In the genomic region with DNA sequence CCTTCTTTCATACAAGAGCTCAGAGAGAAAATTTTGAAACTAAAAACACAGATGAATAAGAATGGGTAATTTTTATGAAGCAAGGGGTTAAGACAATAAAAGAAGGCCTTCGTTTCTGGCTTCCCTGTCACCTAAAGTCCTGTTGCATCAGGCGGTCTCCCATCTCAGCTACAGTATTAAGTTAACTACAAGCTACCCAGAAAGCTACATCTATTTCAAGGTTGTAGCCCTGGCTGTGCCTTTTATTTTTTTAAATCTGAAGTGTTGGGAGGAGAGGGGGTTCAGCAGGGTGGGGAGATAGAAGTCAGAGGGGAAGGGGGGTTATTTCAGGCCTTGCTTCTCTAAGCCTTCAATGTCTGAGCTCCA, we compare ENCODE assay signal across 19 cellular contexts.
DNase-seq lines count a peak whose midpoint lies in the region; ATAC-seq and TF ChIP-seq lines count a peak whose summit lies in the region.
"Had no signal": no experiment of that assay in that cellular context is flagged by ENCODE, and none has a peak within 500 bp of the region (broad histone marks: within the 10 kb centered on the region; RNA-seq: fewer than 3 reads in every experiment).

No MANE protein-coding gene starts in this region.

- H3K36me3 ChIP-seq in SJSA1 (no peaks in the 10 kb centered on the region), iPS-20b (ENCODE audit: insufficient read depth, low read depth, low read length) (no peaks in the 10 kb centered on the region), smooth muscle cell (ENCODE audit: low read depth) (no peaks in the 10 kb centered on the region)

- TF ChIP-seq CTCF in smooth muscle cell (IDR thresholded peaks at IDR 0.05; ENCODE audit: borderline replicate concordance, insufficient read depth, poor library complexity, severe bottlenecking), result no peak

- no peak for ATAC-seq in HG03378 (IDR thresholded peaks at IDR 0.05; ENCODE audit: unreplicated experiment)
- no peak for ATAC-seq in GM18907 (IDR thresholded peaks at IDR 0.05; ENCODE audit: unreplicated experiment)

- no peak overlapping the region for H3K4me3 ChIP-seq in SJSA1
- no peak overlapping the region for H3K4me3 ChIP-seq in iPS-20b (ENCODE audit: low read length)
- H3K4me3 ChIP-seq in smooth muscle cell, result no peak overlapping the region
- H3K4me3 ChIP-seq: testis had no signal

- no peaks in the 10 kb centered on the region for H4K20me1 ChIP-seq in smooth muscle cell (ENCODE audit: low read depth)

- WGBS in smooth muscle cell (ENCODE audit: low lambda C conversion rate), result 48% methylated on average over 2 of the region's 2 CpGs

- peak overlapping the region; percentile 76 for H3K4me2 ChIP-seq in smooth muscle cell

- H3K27me3 ChIP-seq in SJSA1 (replicated peaks) (no peaks in the 10 kb centered on the region), iPS-20b (ENCODE audit: insufficient read depth, low read length) (no peaks in the 10 kb centered on the region), smooth muscle cell (ENCODE audit: low read depth) (no peaks in the 10 kb centered on the region)
- H3K27me3 ChIP-seq: testis had no signal

- peaks cover 12% of the 10 kb centered on the region for H3K4me1 ChIP-seq in SJSA1 (replicated peaks)
- peaks cover 7% of the 10 kb centered on the region; the same call in 1 of the 2 replicates for H3K4me1 ChIP-seq in iPS-20b (ENCODE audit: insufficient read depth, low read length)
- peaks cover 18% of the 10 kb centered on the region for H3K4me1 ChIP-seq in smooth muscle cell (ENCODE audit: low read depth)
- H3K4me1 ChIP-seq: testis had no signal

- H3K9me3 ChIP-seq in SJSA1 (replicated peaks), result no peaks in the 10 kb centered on the region
- no peaks in the 10 kb centered on the region for H3K9me3 ChIP-seq in iPS-20b (ENCODE audit: insufficient read depth, low read depth, low read length)
- no peaks in the 10 kb centered on the region for H3K9me3 ChIP-seq in smooth muscle cell (replicated peaks; ENCODE audit: low read depth)
- H3K9me3 ChIP-seq: testis had no signal

- peak overlapping the region; percentile 26 for H2AFZ ChIP-seq in smooth muscle cell (ENCODE audit: low read depth)

- no peaks in the 10 kb centered on the region for H3K79me2 ChIP-seq in smooth muscle cell (ENCODE audit: low read depth)

- peak; percentile 45 to 50 for DNase-seq in NOMO-1 (lab: John Stamatoyannopoulos, UW; ENCODE audit: unreplicated experiment in 2 of 2)
- DNase-seq in NOMO-1 treated with dmso at 0.1 percent for 144 hours (lab: John Stamatoyannopoulos, UW; ENCODE audit: unreplicated experiment), result no peak
- no peak for DNase-seq in SJSA1 (ENCODE audit: low read depth in 1 of 2, low spot score in 2 of 2)
- no peak for DNase-seq in smooth muscle cell (lab: John Stamatoyannopoulos, UW; ENCODE audit: unreplicated experiment)
- no peak for DNase-seq in NCI-H2227 (lab: John Stamatoyannopoulos, UW; ENCODE audit: unreplicated experiment)
- DNase-seq: activated CD4-positive, alpha-beta T cell treated with anti-CD3 and anti-CD28 coated beads for 1 hour; activated gamma-delta T cell; caudate nucleus; erythroblast; midbrain; NCI-H1105; NCI-H524; retina; SIG-M5; testis had no signal

- H3K27ac ChIP-seq in SJSA1 (peak overlapping the region; percentile 12; the same call in 1 of the 2 replicates), iPS-20b (ENCODE audit: low read length) (no peak overlapping the region), smooth muscle cell (ENCODE audit: low read depth) (peak overlapping the region; percentile 82)
- H3K27ac ChIP-seq: 22Rv1, testis had no signal

- peaks cover 8% of the 10 kb centered on the region for H3F3A ChIP-seq in smooth muscle cell (ENCODE audit: low read depth)

- peak overlapping the region; percentile 13; the same call in 1 of the 2 replicates for H3K9ac ChIP-seq in iPS-20b (ENCODE audit: low read depth, low read length)
- peak overlapping the region; percentile 58 for H3K9ac ChIP-seq in smooth muscle cell (ENCODE audit: low read depth)

Comparison
In these comparisons a context has a peak if more than half of its experiments do, and no peak if none do; other contexts are left out.
1. DNase-seq: peak in NOMO-1 (2 of 2); none in NOMO-1 treated with dmso at 0.1 percent for 144 hours (single experiment), SJSA1 (0 of 2), smooth muscle cell (single experiment) and NCI-H2227 (single experiment).